ENCODE assay signal across 1 cellular context in genomic region chr17:42691021-42691545, GRCh38.
TF ChIP-seq lines count a peak whose summit lies in the region.

No MANE protein-coding gene starts in this region.

TF ChIP-seq in GM12878, 131 proteins besides CTCF, POLR2A, EP300 and RAD21:
- no peak for TF ChIP-seq ZBTB33 (IDR thresholded peaks at IDR 0.05)
- TF ChIP-seq, protein P1, sequence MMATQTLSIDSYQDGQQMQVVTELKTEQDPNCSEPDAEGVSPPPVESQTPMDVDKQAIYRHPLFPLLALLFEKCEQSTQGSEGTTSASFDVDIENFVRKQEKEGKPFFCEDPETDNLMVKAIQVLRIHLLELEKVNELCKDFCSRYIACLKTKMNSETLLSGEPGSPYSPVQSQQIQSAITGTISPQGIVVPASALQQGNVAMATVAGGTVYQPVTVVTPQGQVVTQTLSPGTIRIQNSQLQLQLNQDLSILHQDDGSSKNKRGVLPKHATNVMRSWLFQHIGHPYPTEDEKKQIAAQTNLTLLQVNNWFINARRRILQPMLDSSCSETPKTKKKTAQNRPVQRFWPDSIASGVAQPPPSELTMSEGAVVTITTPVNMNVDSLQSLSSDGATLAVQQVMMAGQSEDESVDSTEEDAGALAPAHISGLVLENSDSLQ (IDR thresholded peaks at IDR 0.05), result peak; percentile 20; the same call in 1 of the 2 replicates
